8 cellular contexts compared by ENCODE assay signal in genomic region chr17:7887482-7888183, GRCh38. TPM values are rescaled to one million over a fixed set of nuclear protein-coding genes. Genes with fewer than 3 reads are reported as not detected.
DNase-seq lines count a peak whose midpoint lies in the region; ATAC-seq and TF ChIP-seq lines count a peak whose summit lies in the region.

No MANE protein-coding gene starts in this region.

- ATAC-seq in HG03354 (IDR thresholded peaks at IDR 0.05; ENCODE audit: poor library complexity, severe bottlenecking, unreplicated experiment) (peak; percentile 47), right lobe of liver (peak; percentile 81 to 88 (median 82)), HG03520 (IDR thresholded peaks at IDR 0.05; ENCODE audit: unreplicated experiment) (no peak)

- no peaks in the 10 kb centered on the region for H3K27me3 ChIP-seq in dorsolateral prefrontal cortex
- H3K27me3 ChIP-seq in right lobe of liver, result no peaks in the 10 kb centered on the region

- DNase-seq in GM10248 (ENCODE audit: extremely low spot score) (peak; percentile 91), NCI-H524 treated with DMSO at 0.1 percent for 48 hours (lab: John Stamatoyannopoulos, UW) (peak; percentile 54), dorsolateral prefrontal cortex (peak; percentile 76 to 95 (median 90)), right lobe of liver (peak; percentile 89 to 93 (median 92))
- DNase-seq in activated CD4-positive, alpha-beta T cell treated with anti-CD3 and anti-CD28 coated beads, Interleukin-2, amount 50 U/mL, for 24 hours (ENCODE audit: low read depth in 1 of 2, low spot score in 1 of 2), result peak; percentile 66 to 90
- DNase-seq in stimulated activated CD4-positive, alpha-beta T cell treated with anti-CD3 and anti-CD28 coated beads, Interleukin-2, amount 100 ng/mL, for 48 hours, result peak; percentile 72 to 79

- H3K27ac ChIP-seq in dorsolateral prefrontal cortex, result peak overlapping the region; percentile 26 to 99 (median 92)
- peak overlapping the region; percentile 82 for H3K27ac ChIP-seq in right lobe of liver

- 1% methylated on average over 27 of the region's 35 CpGs for whole genome bisulfite sequencing in right lobe of liver (ENCODE audit: insufficient coverage, low coverage, low lambda C conversion rate, missing lambda C conversion rate)

- peak overlapping the region; percentile 30 to 87 (median 73) for H3K4me3 ChIP-seq in dorsolateral prefrontal cortex
- H3K4me3 ChIP-seq in right lobe of liver, result peak overlapping the region; percentile 28 to 63 (median 51)

- peaks cover 3 to 43% (median 22%) of the 10 kb centered on the region in 4 donors for H3K4me1 ChIP-seq in right lobe of liver

- POLR2A ChIA-PET in GM10248 (lab: Yijun Ruan, JAX), result no interaction called here

- CTCF ChIA-PET in GM10248 (lab: Yijun Ruan, JAX), result no interaction called here

- intact Hi-C loops in dorsolateral prefrontal cortex (cut with DNase I), result loop anchor here (2.0 kb wide), 2 partner anchors 29 to 31 kb away; partner anchors contain the start of genes NAA38 (in 1 of the 2) and RNF227 (in 1 of the 2)
- intact Hi-C loops in right lobe of liver (cut with DNase I), result no loop called here

- TF ChIP-seq POLR2A in right lobe of liver (IDR thresholded peaks at IDR 0.05), result peak; percentile 32

- H3K36me3 ChIP-seq in right lobe of liver, result no peaks in the 10 kb centered on the region

- TF ChIP-seq CTCF in GM10248 (IDR thresholded peaks at IDR 0.05; ENCODE audit: control extremely low read depth, extremely low read depth, low read depth, missing control alignments) (no peak), dorsolateral prefrontal cortex (IDR thresholded peaks at IDR 0.05 in 54 of 56, conservative IDR thresholded peaks at IDR 0.05 in 2 of 56; ENCODE audit: low read depth in 1 of 56, partially characterized antibody in 56 of 56) (peak in 14 of 56 donors; percentile 7 to 49 (median 22)), right lobe of liver (IDR thresholded peaks at IDR 0.05) (no peak)

- H3K9me3 ChIP-seq in right lobe of liver, result no peaks in the 10 kb centered on the region

RNA-seq across cellular contexts. Expression of gene CHD3, which starts 1.0 kb away (rescaled TPM):
- total RNA-seq in dorsolateral prefrontal cortex, result 100 to 1,000 TPM in 92 of 120 experiments, 10 to 100 TPM in 28; 45.9 to 168 (median 112) TPM
- 1 to 10 TPM; 3.2 to 7.2 (median 5.1) TPM for total RNA-seq in right lobe of liver

RNA-seq across cellular contexts. Expression of gene RNF227, which starts 28.5 kb away (rescaled TPM):
- total RNA-seq in dorsolateral prefrontal cortex, result 10 to 100 TPM in 3 of 120 experiments, 1 to 10 TPM in 117; 3.8 to 10.7 (median 6.7) TPM
- total RNA-seq in right lobe of liver, result under 1 TPM; 0.18 to 0.70 (median 0.46) TPM

RNA-seq across cellular contexts. Expression of gene CYB5D1, which starts 29.8 kb away (rescaled TPM):
- 10 to 100 TPM; 14.7 to 35.0 (median 23.8) TPM for total RNA-seq in dorsolateral prefrontal cortex
- total RNA-seq in right lobe of liver, result 10 to 100 TPM in 1 of 6 experiments, 1 to 10 TPM in 5; 6.0 to 11.7 (median 7.4) TPM

RNA-seq across cellular contexts. Expression of gene NAA38, which starts 30.3 kb away (rescaled TPM):
- 100 to 1,000 TPM in 18 of 120 experiments, 10 to 100 TPM in 102; 46.8 to 127 (median 87.8) TPM for total RNA-seq in dorsolateral prefrontal cortex
- total RNA-seq in right lobe of liver, result 10 to 100 TPM; 27.2 to 43.0 (median 30.8) TPM

RNA-seq across cellular contexts. Expression of gene TMEM88, which starts 32.8 kb away (rescaled TPM):
- total RNA-seq in dorsolateral prefrontal cortex (10 to 100 TPM in 1 of 120 experiments, 1 to 10 TPM in 114, under 1 TPM in 4, not detected in 1; 0.69 to 10.3 (median 3.2) TPM), right lobe of liver (1 to 10 TPM in 4 of 6 experiments, under 1 TPM in 2; 0.74 to 2.4 (median 1.2) TPM)

Comparison
In these comparisons a context has a peak if more than half of its experiments do, and no peak if none do; other contexts are left out.
1. RNA of gene CHD3, which starts 1.0 kb away (total RNA-seq): 45.9 to 168 TPM in dorsolateral prefrontal cortex; 3.2 to 7.2 TPM in right lobe of liver; every median in the first group is over 4 times any median in the second.
2. intact Hi-C loops: an anchor here in dorsolateral prefrontal cortex (2.0 kb wide); none called in right lobe of liver.
3. Peak in every context shown above with its lines, with median percentiles within 50 percentile points of each other: DNase-seq.